8 cellular contexts compared by ENCODE assay signal in genomic region chr5:7850533-7851239, GRCh38. TPM values are rescaled to one million over a fixed set of nuclear protein-coding genes. Genes with fewer than 3 reads are reported as not detected.
DNase-seq lines count a peak whose midpoint lies in the region; ATAC-seq and TF ChIP-seq lines count a peak whose summit lies in the region.

Gene CFAP90 (minus strand): TSS chr5:7851133. CDS start chr5:7851021, 112 bp downstream.

- WGBS in tibial nerve, 2 donors, result 2 to 9% methylated on average over 12 to 31 of the region's 70 CpGs

- H3K27ac ChIP-seq in tibial nerve, result peak within 1 kb of the TSS in 1 of 4 donors; percentile 28

- no peak within 1 kb of the TSS for H3K27ac Mint-ChIP-seq in activated T-cell treated with anti-CD3 and anti-CD28 coated beads, Interleukin-2, amount 50 U/mL, for 24 hours

- H3K27me3 ChIP-seq in tibial nerve, result peaks cover 0 to 12% of the 10 kb centered on the region in 2 donors

- H3K27me3 Mint-ChIP-seq in activated T-cell treated with anti-CD3 and anti-CD28 coated beads, Interleukin-2, amount 50 U/mL, for 24 hours, result peaks cover 49% of the 10 kb centered on the region

- TF ChIP-seq CTCF in tibial nerve (IDR thresholded peaks at IDR 0.05), result peak in 2 of 5 experiments; percentile 16 to 36

- H3K4me1 Mint-ChIP-seq in activated T-cell treated with anti-CD3 and anti-CD28 coated beads, Interleukin-2, amount 50 U/mL, for 24 hours (ENCODE audit: low read depth), result peaks cover 22% of the 10 kb centered on the region

- H3K4me3 Mint-ChIP-seq in activated T-cell treated with anti-CD3 and anti-CD28 coated beads, Interleukin-2, amount 50 U/mL, for 24 hours, result peak within 1 kb of the TSS; percentile 72

- H3K4me1 ChIP-seq in tibial nerve, result peaks cover 0 to 29% (median 5%) of the 10 kb centered on the region in 4 donors

- no peak for TF ChIP-seq EP300 in tibial nerve (IDR thresholded peaks at IDR 0.05)

- TF ChIP-seq POLR2A in tibial nerve (IDR thresholded peaks at IDR 0.05), result no peak

- H3K9me3 Mint-ChIP-seq in activated T-cell treated with anti-CD3 and anti-CD28 coated beads, Interleukin-2, amount 50 U/mL, for 24 hours, result peaks cover 4% of the 10 kb centered on the region

- ATAC-seq in HG02884 (IDR thresholded peaks at IDR 0.05; ENCODE audit: unreplicated experiment), result no peak
- no peak for ATAC-seq in GM18511 (IDR thresholded peaks at IDR 0.05; ENCODE audit: unreplicated experiment)

- peak within 1 kb of the TSS; percentile 35 to 61 (median 47) for H3K4me3 ChIP-seq in tibial nerve

- H3K36me3 ChIP-seq in tibial nerve, result no peaks in the 10 kb centered on the region

- no peaks in the 10 kb centered on the region for H3K36me3 Mint-ChIP-seq in activated T-cell treated with anti-CD3 and anti-CD28 coated beads, Interleukin-2, amount 50 U/mL, for 24 hours (ENCODE audit: low read depth)

- peak; percentile 43 for DNase-seq in activated T-cell treated with anti-CD3 and anti-CD28 coated beads, Interleukin-2, amount 50 U/mL, for 24 hours
- no peak for DNase-seq in activated T-cell treated with anti-CD3 and anti-CD28 coated beads, Interleukin-2, amount 50 U/mL, for 1 hour
- DNase-seq in SK-N-DZ (ENCODE audit: low spot score), result peak; percentile 73
- peak; percentile 20 for DNase-seq in effector CD4-positive, alpha-beta T cell
- peak; percentile 27 to 71 for DNase-seq in lung microvascular endothelial cell (ENCODE audit: low read depth in 2 of 2)
- DNase-seq in tibial nerve (ENCODE audit: low spot score in 2 of 2), result no peak

- H3K9me3 ChIP-seq in tibial nerve, result no peaks in the 10 kb centered on the region

RNA-seq across cellular contexts. Expression of gene CFAP90, which starts in this region (rescaled TPM):
- not detected in 2 replicates for polyA plus RNA-seq in SK-N-DZ (2014; cell fraction: cytosol; rRNA removed)
- not detected in 2 replicates for polyA plus RNA-seq in SK-N-DZ (2014; cell fraction: nucleus; rRNA removed)
- not detected in 2 replicates for total RNA-seq in lung microvascular endothelial cell
- total RNA-seq in tibial nerve, result not detected

Comparison
In these comparisons a context has a peak if more than half of its experiments do, and no peak if none do; other contexts are left out.
1. DNase-seq: peak in activated T-cell treated with anti-CD3 and anti-CD28 coated beads, Interleukin-2, amount 50 U/mL, for 24 hours (single experiment), SK-N-DZ (single experiment) and effector CD4-positive, alpha-beta T cell (single experiment); none in activated T-cell treated with anti-CD3 and anti-CD28 coated beads, Interleukin-2, amount 50 U/mL, for 1 hour (single experiment) and tibial nerve (0 of 2).
2. Peak in DNase-seq in lung microvascular endothelial cell; RNA of the gene not detected or under 1 TPM.